28 cellular contexts compared by ENCODE assay signal in the genomic region with DNA sequence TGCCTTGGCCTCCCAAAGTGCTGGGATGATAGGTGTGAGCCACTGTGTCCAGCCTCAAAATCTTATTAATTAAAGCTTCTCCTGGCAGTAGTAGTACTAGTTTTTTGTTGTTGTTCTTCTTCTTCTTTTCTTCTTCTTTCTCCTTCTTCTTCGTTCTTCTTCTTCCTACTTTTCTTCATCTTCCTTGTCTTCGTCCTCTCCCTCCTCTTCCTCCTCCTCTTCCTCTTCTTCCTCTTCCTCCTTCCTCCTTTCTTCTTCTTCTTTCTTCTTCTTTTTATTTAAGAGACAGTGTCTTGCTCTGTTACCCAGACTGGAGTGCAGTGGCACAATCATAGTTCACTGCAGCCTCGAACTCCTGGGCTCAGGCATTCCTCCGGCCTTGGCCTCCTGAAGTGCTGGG.
"Had no signal": no experiment of that assay in that cellular context is flagged by ENCODE, and none has a peak within 500 bp of the region (broad histone marks: within the 10 kb centered on the region; RNA-seq: fewer than 3 reads in every experiment).

No MANE protein-coding gene starts in this region.

- H3K27me3 ChIP-seq: gastrocnemius medialis had no signal

- FAIRE-seq: colon, endometrium, endothelial cell of umbilical vein, frontal cortex had no signal

- H3K4me3 Mint-ChIP-seq: dendritic cell treated with granulocyte-macrophage colony-stimulating factor and Interleukin-4, amounts not matched to agents 40 ng/mL and 50 ng/mL, for 4 days; effector memory CD8-positive, alpha-beta T cell; endodermal cell had no signal

- H3K27ac ChIP-seq: colonic mucosa, coronary artery, dorsolateral prefrontal cortex, epithelial cell of prostate, esophagus muscularis mucosa, esophagus squamous epithelium, foreskin keratinocyte, gastrocnemius medialis, gastroesophageal sphincter, heart left ventricle, heart right ventricle had no signal

- ATAC-seq: effector memory CD8-positive, alpha-beta T cell; esophagus mucosa; foreskin keratinocyte; gastrocnemius medialis; gastroesophageal sphincter; heart left ventricle; heart right ventricle had no signal

- H3K27ac Mint-ChIP-seq: dendritic cell treated with granulocyte-macrophage colony-stimulating factor and Interleukin-4, amounts not matched to agents 40 ng/mL and 50 ng/mL, for 4 days; effector memory CD8-positive, alpha-beta T cell; endodermal cell had no signal

- DNase-seq: colonic mucosa; cortex of kidney; dermis blood vessel endothelial cell; dorsolateral prefrontal cortex; effector CD4-positive, alpha-beta T cell; effector CD8-positive, alpha-beta T cell; effector memory CD4-positive, alpha-beta T cell; effector memory CD8-positive, alpha-beta T cell; endodermal cell; erythroblast; esophagus squamous epithelium; foreskin fibroblast; foreskin keratinocyte; foreskin melanocyte; gastrocnemius medialis; glutamatergic neuron; heart left ventricle; heart right ventricle had no signal

- H3K9me3 ChIP-seq: colonic mucosa, esophagus muscularis mucosa, esophagus squamous epithelium, gastrocnemius medialis, gastroesophageal sphincter, heart left ventricle, heart right ventricle had no signal

- H3K4me3 ChIP-seq: colonic mucosa, coronary artery, dorsolateral prefrontal cortex, esophagus muscularis mucosa, esophagus squamous epithelium, gastrocnemius medialis, gastroesophageal sphincter, heart left ventricle, heart right ventricle had no signal

- H3K9me3 Mint-ChIP-seq: dendritic cell treated with granulocyte-macrophage colony-stimulating factor and Interleukin-4, amounts not matched to agents 40 ng/mL and 50 ng/mL, for 4 days; effector memory CD8-positive, alpha-beta T cell; endodermal cell had no signal

- H3K36me3 ChIP-seq: colonic mucosa, esophagus muscularis mucosa, esophagus squamous epithelium, gastrocnemius medialis, gastroesophageal sphincter, heart left ventricle, heart right ventricle had no signal

- H3K4me1 ChIP-seq: colonic mucosa, foreskin keratinocyte had no signal
